In genomic region chr17:74561580-74561979, GRCh38 we compare ENCODE assay signal across 29 cellular contexts.
"Had no signal": no experiment of that assay in that cellular context is flagged by ENCODE, and none has a peak within 500 bp of the region (broad histone marks: within the 10 kb centered on the region; RNA-seq: fewer than 3 reads in every experiment).

No MANE protein-coding gene starts in this region.

- H3K9me3 Mint-ChIP-seq: activated CD8-positive, alpha-beta T cell treated with anti-CD3 and anti-CD28 coated beads for 36 hours; activated T-cell treated with anti-CD3 and anti-CD28 coated beads, Interleukin-2, amount 50 U/mL, for 4 hours; activated T-helper 17 cell treated with anti-CD3 and anti-CD28 coated beads, Interleukin-2, amount 50 U/mL, for 72 hours; central memory CD8-positive, alpha-beta T cell; effector memory CD8-positive, alpha-beta T cell had no signal

- ATAC-seq: activated CD4-positive, alpha-beta T cell treated with anti-CD3 and anti-CD28 coated beads for 36 hours; activated CD8-positive, alpha-beta T cell treated with anti-CD3 and anti-CD28 coated beads for 36 hours; activated T-cell treated with anti-CD3 and anti-CD28 coated beads, Interleukin-2, amount 50 U/mL, for 4 hours; activated T-helper 17 cell treated with anti-CD3 and anti-CD28 coated beads, Interleukin-2, amount 50 U/mL, for 72 hours; effector memory CD8-positive, alpha-beta T cell; foreskin keratinocyte; gastrocnemius medialis; heart left ventricle had no signal

- H3K27me3 Mint-ChIP-seq: activated CD4-positive, alpha-beta T cell treated with anti-CD3 and anti-CD28 coated beads for 36 hours; activated CD8-positive, alpha-beta T cell treated with anti-CD3 and anti-CD28 coated beads for 36 hours had no signal

- H3K27me3 ChIP-seq: brain microvascular endothelial cell had no signal

- H3K27ac ChIP-seq: brain microvascular endothelial cell, coronary artery, esophagus muscularis mucosa, foreskin keratinocyte, gastrocnemius medialis, heart left ventricle had no signal

- H3K36me3 ChIP-seq: brain microvascular endothelial cell, esophagus muscularis mucosa, gastrocnemius medialis, heart left ventricle had no signal

- H3K4me3 Mint-ChIP-seq: activated CD4-positive, alpha-beta T cell treated with anti-CD3 and anti-CD28 coated beads for 36 hours; activated CD8-positive, alpha-beta T cell treated with anti-CD3 and anti-CD28 coated beads for 36 hours; activated naive CD8-positive, alpha-beta T cell; activated T-cell treated with anti-CD3 and anti-CD28 coated beads, Interleukin-2, amount 50 U/mL, for 4 hours; activated T-helper 17 cell treated with anti-CD3 and anti-CD28 coated beads, Interleukin-2, amount 50 U/mL, for 72 hours; central memory CD8-positive, alpha-beta T cell; effector memory CD8-positive, alpha-beta T cell had no signal

- H3K27ac Mint-ChIP-seq: activated CD4-positive, alpha-beta T cell treated with anti-CD3 and anti-CD28 coated beads for 36 hours; activated CD8-positive, alpha-beta T cell treated with anti-CD3 and anti-CD28 coated beads for 36 hours; activated naive CD8-positive, alpha-beta T cell; activated T-helper 17 cell treated with anti-CD3 and anti-CD28 coated beads, Interleukin-2, amount 50 U/mL, for 72 hours; effector memory CD8-positive, alpha-beta T cell had no signal

- H3K9me3 ChIP-seq: esophagus muscularis mucosa, gastrocnemius medialis, heart left ventricle had no signal

- H3K36me3 Mint-ChIP-seq: activated naive CD8-positive, alpha-beta T cell had no signal

- H3K4me1 ChIP-seq: esophagus muscularis mucosa, foreskin keratinocyte, gastrocnemius medialis had no signal

- H3K4me3 ChIP-seq: coronary artery, esophagus muscularis mucosa, gastrocnemius medialis, heart left ventricle had no signal

- DNase-seq: activated CD4-positive, alpha-beta T cell treated with anti-CD3 and anti-CD28 coated beads for 36 hours; activated CD4-positive, alpha-beta T cell treated with anti-CD3 and anti-CD28 coated beads, Interleukin-2, amount 50 U/mL, for 1 hour; activated CD4-positive, alpha-beta T cell treated with anti-CD3 and anti-CD28 coated beads, Interleukin-2, amount 50 U/mL, for 48 hours; activated CD4-positive, CD25-positive, alpha-beta regulatory T cell; activated CD4-positive, CD25-positive, alpha-beta regulatory T cell treated with anti-CD3 and anti-CD28 coated beads, Interleukin-2, amount 50 U/mL, for 72 hours; activated CD8-positive, alpha-beta memory T cell treated with anti-CD3 and anti-CD28 coated beads for 24 hours; activated CD8-positive, alpha-beta T cell treated with anti-CD3 and anti-CD28 coated beads for 36 hours; activated effector memory CD4-positive, alpha-beta T cell treated with Interleukin-2 at 50 U/mL for 16 hours; activated gamma-delta T cell treated with Interleukin-2 at 50 U/mL for 16 hours; activated naive CD4-positive, alpha-beta T cell treated with anti-CD3 and anti-CD28 coated beads, Interleukin-2, amount 50 U/mL, for 16 hours; activated naive CD4-positive, alpha-beta T cell treated with Interleukin-2 at 50 U/mL for 16 hours; activated T-cell treated with anti-CD3 and anti-CD28 coated beads, Interleukin-2, amount 50 U/mL, for 4 hours; amniotic stem cell; anterior cingulate cortex; brain microvascular endothelial cell; dermis blood vessel endothelial cell; effector CD4-positive, alpha-beta T cell; effector memory CD8-positive, alpha-beta T cell; erythroblast; foreskin keratinocyte; gastrocnemius medialis; glutamatergic neuron; heart left ventricle; T-helper 2 cell had no signal
